Comparison of ENCODE assay signal across 1 cellular context in the genomic region with DNA sequence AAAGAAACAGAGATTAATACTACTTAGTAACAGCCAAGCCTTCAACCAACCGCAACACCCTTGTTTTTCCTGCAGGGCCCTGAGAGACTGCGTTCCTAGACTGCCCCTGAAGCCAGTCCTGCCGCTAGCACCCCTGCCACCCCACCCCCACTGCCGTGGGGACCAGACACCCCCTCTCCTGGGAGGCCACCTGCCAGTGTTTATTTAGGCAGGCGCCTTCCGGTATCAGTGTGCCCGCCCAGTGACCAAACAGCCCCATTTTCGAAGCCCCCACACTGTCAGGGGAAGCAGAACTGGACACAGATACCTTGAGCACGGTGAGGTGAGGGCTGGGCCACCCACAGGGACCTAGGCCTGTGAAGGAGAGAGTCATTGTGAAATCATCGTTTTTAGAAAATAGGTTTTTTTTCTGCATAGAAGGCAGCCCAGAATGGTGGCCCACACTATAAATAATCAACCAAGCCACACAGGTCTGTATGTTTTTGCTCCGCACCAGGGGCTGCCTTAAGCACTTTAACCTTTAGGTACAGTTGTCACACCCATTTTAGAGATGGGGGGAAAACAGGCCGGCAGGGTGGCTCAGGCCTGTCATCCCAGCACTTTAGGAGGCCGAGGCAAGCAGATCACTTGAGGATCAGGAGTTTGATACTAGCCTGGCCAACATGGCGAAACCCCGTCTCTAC.
TF ChIP-seq lines count a peak whose summit lies in the region.

No MANE protein-coding gene starts in this region.

TF ChIP-seq in GM23338, 12 proteins besides CTCF, POLR2A, EP300 and RAD21 (continued from another document):
- TF ChIP-seq, protein P1, sequence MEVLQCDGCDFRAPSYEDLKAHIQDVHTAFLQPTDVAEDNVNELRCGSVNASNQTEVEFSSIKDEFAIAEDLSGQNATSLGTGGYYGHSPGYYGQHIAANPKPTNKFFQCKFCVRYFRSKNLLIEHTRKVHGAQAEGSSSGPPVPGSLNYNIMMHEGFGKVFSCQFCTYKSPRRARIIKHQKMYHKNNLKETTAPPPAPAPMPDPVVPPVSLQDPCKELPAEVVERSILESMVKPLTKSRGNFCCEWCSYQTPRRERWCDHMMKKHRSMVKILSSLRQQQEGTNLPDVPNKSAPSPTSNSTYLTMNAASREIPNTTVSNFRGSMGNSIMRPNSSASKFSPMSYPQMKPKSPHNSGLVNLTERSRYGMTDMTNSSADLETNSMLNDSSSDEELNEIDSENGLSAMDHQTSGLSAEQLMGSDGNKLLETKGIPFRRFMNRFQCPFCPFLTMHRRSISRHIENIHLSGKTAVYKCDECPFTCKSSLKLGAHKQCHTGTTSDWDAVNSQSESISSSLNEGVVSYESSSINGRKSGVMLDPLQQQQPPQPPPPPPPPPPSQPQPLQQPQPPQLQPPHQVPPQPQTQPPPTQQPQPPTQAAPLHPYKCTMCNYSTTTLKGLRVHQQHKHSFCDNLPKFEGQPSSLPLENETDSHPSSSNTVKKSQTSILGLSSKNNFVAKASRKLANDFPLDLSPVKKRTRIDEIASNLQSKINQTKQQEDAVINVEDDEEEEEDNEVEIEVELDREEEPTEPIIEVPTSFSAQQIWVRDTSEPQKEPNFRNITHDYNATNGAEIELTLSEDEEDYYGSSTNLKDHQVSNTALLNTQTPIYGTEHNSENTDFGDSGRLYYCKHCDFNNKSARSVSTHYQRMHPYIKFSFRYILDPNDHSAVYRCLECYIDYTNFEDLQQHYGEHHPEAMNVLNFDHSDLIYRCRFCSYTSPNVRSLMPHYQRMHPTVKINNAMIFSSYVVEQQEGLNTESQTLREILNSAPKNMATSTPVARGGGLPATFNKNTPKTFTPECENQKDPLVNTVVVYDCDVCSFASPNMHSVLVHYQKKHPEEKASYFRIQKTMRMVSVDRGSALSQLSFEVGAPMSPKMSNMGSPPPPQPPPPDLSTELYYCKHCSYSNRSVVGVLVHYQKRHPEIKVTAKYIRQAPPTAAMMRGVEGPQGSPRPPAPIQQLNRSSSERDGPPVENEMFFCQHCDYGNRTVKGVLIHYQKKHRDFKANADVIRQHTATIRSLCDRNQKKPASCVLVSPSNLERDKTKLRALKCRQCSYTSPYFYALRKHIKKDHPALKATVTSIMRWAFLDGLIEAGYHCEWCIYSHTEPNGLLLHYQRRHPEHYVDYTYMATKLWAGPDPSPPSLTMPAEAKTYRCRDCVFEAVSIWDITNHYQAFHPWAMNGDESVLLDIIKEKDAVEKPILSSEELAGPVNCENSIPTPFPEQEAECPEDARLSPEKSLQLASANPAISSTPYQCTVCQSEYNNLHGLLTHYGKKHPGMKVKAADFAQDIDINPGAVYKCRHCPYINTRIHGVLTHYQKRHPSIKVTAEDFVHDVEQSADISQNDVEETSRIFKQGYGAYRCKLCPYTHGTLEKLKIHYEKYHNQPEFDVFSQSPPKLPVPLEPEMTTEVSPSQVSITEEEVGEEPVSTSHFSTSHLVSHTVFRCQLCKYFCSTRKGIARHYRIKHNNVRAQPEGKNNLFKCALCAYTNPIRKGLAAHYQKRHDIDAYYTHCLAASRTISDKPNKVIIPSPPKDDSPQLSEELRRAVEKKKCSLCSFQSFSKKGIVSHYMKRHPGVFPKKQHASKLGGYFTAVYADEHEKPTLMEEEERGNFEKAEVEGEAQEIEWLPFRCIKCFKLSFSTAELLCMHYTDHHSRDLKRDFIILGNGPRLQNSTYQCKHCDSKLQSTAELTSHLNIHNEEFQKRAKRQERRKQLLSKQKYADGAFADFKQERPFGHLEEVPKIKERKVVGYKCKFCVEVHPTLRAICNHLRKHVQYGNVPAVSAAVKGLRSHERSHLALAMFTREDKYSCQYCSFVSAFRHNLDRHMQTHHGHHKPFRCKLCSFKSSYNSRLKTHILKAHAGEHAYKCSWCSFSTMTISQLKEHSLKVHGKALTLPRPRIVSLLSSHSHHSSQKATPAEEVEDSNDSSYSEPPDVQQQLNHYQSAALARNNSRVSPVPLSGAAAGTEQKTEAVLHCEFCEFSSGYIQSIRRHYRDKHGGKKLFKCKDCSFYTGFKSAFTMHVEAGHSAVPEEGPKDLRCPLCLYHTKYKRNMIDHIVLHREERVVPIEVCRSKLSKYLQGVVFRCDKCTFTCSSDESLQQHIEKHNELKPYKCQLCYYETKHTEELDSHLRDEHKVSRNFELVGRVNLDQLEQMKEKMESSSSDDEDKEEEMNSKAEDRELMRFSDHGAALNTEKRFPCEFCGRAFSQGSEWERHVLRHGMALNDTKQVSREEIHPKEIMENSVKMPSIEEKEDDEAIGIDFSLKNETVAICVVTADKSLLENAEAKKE (CRISPR knock-in tag; IDR thresholded peaks at IDR 0.05): no peak
- TF ChIP-seq EZH2phosphoT487 (IDR thresholded peaks at IDR 0.05; ENCODE audit: unreplicated experiment) (no peak), EZH2 (IDR thresholded peaks at IDR 0.05; ENCODE audit: low read depth, unreplicated experiment) (no peak), STAT1 (IDR thresholded peaks at IDR 0.05; ENCODE audit: unreplicated experiment) (no peak), CREB1 (CRISPR knock-in tag; IDR thresholded peaks at IDR 0.05; ENCODE audit: low read depth) (no peak), ZNF331 (CRISPR knock-in tag; IDR thresholded peaks at IDR 0.05; ENCODE audit: low read depth) (no peak)
